In the genomic region with DNA sequence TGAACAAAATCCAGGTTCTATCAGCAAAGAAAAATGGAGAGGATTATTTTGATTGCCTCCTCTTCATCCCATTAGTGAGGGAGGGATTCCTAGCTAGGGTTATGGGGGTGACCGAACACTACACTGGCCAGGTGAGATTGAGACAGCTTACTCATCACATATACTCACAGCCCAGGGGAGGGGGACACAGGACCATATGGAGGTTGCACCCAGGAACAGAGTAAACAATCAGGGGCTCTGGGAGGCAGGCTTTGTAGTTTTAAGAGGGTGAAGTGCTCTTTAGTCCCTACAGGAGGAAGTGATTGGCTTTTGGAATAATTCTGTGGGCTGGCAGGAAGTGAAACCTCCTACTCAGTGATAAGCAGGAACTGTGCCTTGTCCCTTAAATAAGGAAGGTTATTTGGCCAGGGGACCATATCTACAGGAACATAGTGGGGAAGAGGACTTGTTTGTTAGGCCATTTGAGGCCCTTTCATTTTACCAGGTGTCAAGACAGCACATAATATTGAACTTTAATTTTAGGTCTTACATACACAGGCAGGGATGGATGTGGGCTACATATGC, we compare ENCODE assay signal across 14 cellular contexts. TPM values are rescaled to one million over a fixed set of nuclear protein-coding genes. Genes with fewer than 3 reads are reported as not detected.
A peak's percentile ranks its signal among the peaks of the same experiment; 100 is the strongest.
DNase-seq lines count a peak whose midpoint lies in the region; ATAC-seq and TF ChIP-seq lines count a peak whose summit lies in the region.
"Had no signal": no experiment of that assay in that cellular context is flagged by ENCODE, and none has a peak within 500 bp of the region (broad histone marks: within the 10 kb centered on the region; RNA-seq: fewer than 3 reads in every experiment).

No MANE protein-coding gene starts in this region.

- no peak overlapping the region for H3K27ac ChIP-seq in gastroesophageal sphincter
- H3K27ac ChIP-seq in CD4-positive, alpha-beta memory T cell (ENCODE audit: low read depth, low read length): no peak overlapping the region
- H3K27ac ChIP-seq: brain microvascular endothelial cell, SK-N-MC had no signal

- no peak overlapping the region for H3K4me3 Mint-ChIP-seq in activated naive CD4-positive, alpha-beta T cell treated with anti-CD3 and anti-CD28 coated beads, Interleukin-2, amount 50 U/mL, for 24 hours
- no peak overlapping the region for H3K4me3 Mint-ChIP-seq in central memory CD8-positive, alpha-beta T cell
- H3K4me3 Mint-ChIP-seq in stimulated activated memory B cell treated with anti-CD40 and anti-IgM and Interleukin-4, amounts not matched to agents 10 μg/mL and 1 μg/mL and 100 μg/mL, for 72 hours: peak overlapping the region; percentile 13
- no peak overlapping the region for H3K4me3 Mint-ChIP-seq in CD4-positive, alpha-beta memory T cell

- WGBS in gastroesophageal sphincter (ENCODE audit: low coverage in 1 of 2), 2 donors: 88% methylated on average over 1 of the region's 1 CpG; no CpG with 5 or more reads in 1 of the 2 donors

- H3K36me3 ChIP-seq in gastroesophageal sphincter: no peaks in the 10 kb centered on the region
- H3K36me3 ChIP-seq in CD4-positive, alpha-beta memory T cell (ENCODE audit: insufficient read depth, low read length): no peaks in the 10 kb centered on the region
- H3K36me3 ChIP-seq: brain microvascular endothelial cell had no signal

- DNase-seq in activated naive CD4-positive, alpha-beta T cell (lab: John Stamatoyannopoulos, UW): no peak
- DNase-seq in NOMO-1 (lab: John Stamatoyannopoulos, UW; ENCODE audit: unreplicated experiment in 2 of 2): peak; percentile 62 to 82
- DNase-seq in central memory CD8-positive, alpha-beta T cell (ENCODE audit: low spot score in 2 of 2): no peak
- DNase-seq in COLO668 (lab: John Stamatoyannopoulos, UW; ENCODE audit: unreplicated experiment): no peak
- no peak for DNase-seq in CD4-positive, alpha-beta memory T cell
- DNase-seq: ACHN; activated CD4-positive, alpha-beta T cell treated with anti-CD3 and anti-CD28 coated beads, Interleukin-2, amount 50 U/mL, for 1 hour; activated gamma-delta T cell; brain microvascular endothelial cell; DND-41 had no signal

- no peak overlapping the region for H3K4me3 ChIP-seq in gastroesophageal sphincter
- H3K4me3 ChIP-seq in CD4-positive, alpha-beta memory T cell (ENCODE audit: low read length in 2 of 2): no peak overlapping the region
- H3K4me3 ChIP-seq: SK-N-MC had no signal

- no peaks in the 10 kb centered on the region for H3K9me3 ChIP-seq in gastroesophageal sphincter
- H3K9me3 ChIP-seq in CD4-positive, alpha-beta memory T cell (ENCODE audit: control insufficient read depth in 1 of 2, low read length in 2 of 2): no peaks in the 10 kb centered on the region

- peaks cover 20% of the 10 kb centered on the region for H3K4me1 Mint-ChIP-seq in activated naive CD4-positive, alpha-beta T cell treated with anti-CD3 and anti-CD28 coated beads, Interleukin-2, amount 50 U/mL, for 24 hours
- H3K4me1 Mint-ChIP-seq in central memory CD8-positive, alpha-beta T cell: peaks cover 46% of the 10 kb centered on the region
- H3K4me1 Mint-ChIP-seq in stimulated activated memory B cell treated with anti-CD40 and anti-IgM and Interleukin-4, amounts not matched to agents 10 μg/mL and 1 μg/mL and 100 μg/mL, for 72 hours: peaks cover 42% of the 10 kb centered on the region
- peaks cover 18 to 41% (median 29%) of the 10 kb centered on the region in 4 donors for H3K4me1 Mint-ChIP-seq in CD4-positive, alpha-beta memory T cell

- intact Hi-C loops in CD4-positive, alpha-beta memory T cell (cut with micrococcal nuclease): no loop called here

- no peaks in the 10 kb centered on the region for H3K36me3 Mint-ChIP-seq in activated naive CD4-positive, alpha-beta T cell treated with anti-CD3 and anti-CD28 coated beads, Interleukin-2, amount 50 U/mL, for 24 hours
- no peaks in the 10 kb centered on the region for H3K36me3 Mint-ChIP-seq in central memory CD8-positive, alpha-beta T cell (ENCODE audit: insufficient read depth)
- H3K36me3 Mint-ChIP-seq in stimulated activated memory B cell treated with anti-CD40 and anti-IgM and Interleukin-4, amounts not matched to agents 10 μg/mL and 1 μg/mL and 100 μg/mL, for 72 hours: no peaks in the 10 kb centered on the region
- no peaks in the 10 kb centered on the region for H3K36me3 Mint-ChIP-seq in CD4-positive, alpha-beta memory T cell

- TF ChIP-seq CTCF in gastroesophageal sphincter (IDR thresholded peaks at IDR 0.05): no peak

- no peak for TF ChIP-seq EP300 in gastroesophageal sphincter (IDR thresholded peaks at IDR 0.05)

- H3K9me3 Mint-ChIP-seq in activated naive CD4-positive, alpha-beta T cell treated with anti-CD3 and anti-CD28 coated beads, Interleukin-2, amount 50 U/mL, for 24 hours: no peaks in the 10 kb centered on the region
- no peaks in the 10 kb centered on the region for H3K9me3 Mint-ChIP-seq in central memory CD8-positive, alpha-beta T cell
- H3K9me3 Mint-ChIP-seq in stimulated activated memory B cell treated with anti-CD40 and anti-IgM and Interleukin-4, amounts not matched to agents 10 μg/mL and 1 μg/mL and 100 μg/mL, for 72 hours: no peaks in the 10 kb centered on the region
- no peaks in the 10 kb centered on the region for H3K9me3 Mint-ChIP-seq in CD4-positive, alpha-beta memory T cell

- peak overlapping the region; percentile 31 for H3K27ac Mint-ChIP-seq in activated naive CD4-positive, alpha-beta T cell treated with anti-CD3 and anti-CD28 coated beads, Interleukin-2, amount 50 U/mL, for 24 hours
- H3K27ac Mint-ChIP-seq in central memory CD8-positive, alpha-beta T cell (ENCODE audit: low read depth): peak overlapping the region; percentile 48
- peak overlapping the region; percentile 70 for H3K27ac Mint-ChIP-seq in stimulated activated memory B cell treated with anti-CD40 and anti-IgM and Interleukin-4, amounts not matched to agents 10 μg/mL and 1 μg/mL and 100 μg/mL, for 72 hours
- peak overlapping the region in 2 of 7 donors; percentile 32 to 65 for H3K27ac Mint-ChIP-seq in CD4-positive, alpha-beta memory T cell

- H3K27me3 ChIP-seq in gastroesophageal sphincter: no peaks in the 10 kb centered on the region
- no peaks in the 10 kb centered on the region for H3K27me3 ChIP-seq in CD4-positive, alpha-beta memory T cell (ENCODE audit: insufficient read depth, low read length)
- H3K27me3 ChIP-seq: brain microvascular endothelial cell had no signal

- H3K27me3 Mint-ChIP-seq in activated naive CD4-positive, alpha-beta T cell treated with anti-CD3 and anti-CD28 coated beads, Interleukin-2, amount 50 U/mL, for 24 hours: no peaks in the 10 kb centered on the region
- no peaks in the 10 kb centered on the region for H3K27me3 Mint-ChIP-seq in central memory CD8-positive, alpha-beta T cell
- H3K27me3 Mint-ChIP-seq in stimulated activated memory B cell treated with anti-CD40 and anti-IgM and Interleukin-4, amounts not matched to agents 10 μg/mL and 1 μg/mL and 100 μg/mL, for 72 hours: no peaks in the 10 kb centered on the region
- no peaks in the 10 kb centered on the region for H3K27me3 Mint-ChIP-seq in CD4-positive, alpha-beta memory T cell

- peaks cover 0 to 13% (median 0%) of the 10 kb centered on the region in 3 donors for H3K4me1 ChIP-seq in gastroesophageal sphincter
- H3K4me1 ChIP-seq in CD4-positive, alpha-beta memory T cell (ENCODE audit: insufficient read depth, low read length): peaks cover 20% of the 10 kb centered on the region

- CTCF ChIA-PET in CD4-positive, alpha-beta memory T cell (lab: Charles Lee; ENCODE audit: partially characterized antibody): interaction anchor here (0.8 to 6.2 kb wide), 3 partner anchors 10 to 168 kb away, joined by 4 to 44 read pairs (median 16); a partner anchor contains a TSS

- no peak for ATAC-seq in central memory CD8-positive, alpha-beta T cell (replicated peaks; ENCODE audit: extremely low read depth, poor library complexity, severe bottlenecking)
- ATAC-seq in stimulated activated memory B cell treated with anti-CD40 and anti-IgM and Interleukin-4, amounts not matched to agents 10 μg/mL and 1 μg/mL and 100 μg/mL, for 72 hours: peak; percentile 62
- no peak for ATAC-seq in gastroesophageal sphincter

- no peak for TF ChIP-seq POLR2A in gastroesophageal sphincter (IDR thresholded peaks at IDR 0.05)

- POLR2A ChIA-PET in CD4-positive, alpha-beta memory T cell (lab: Charles Lee; ENCODE audit: partially characterized antibody): no interaction called here

RNA-seq across cellular contexts. Expression of a gene that starts 17.5 kb away (rescaled TPM):
- total RNA-seq in gastroesophageal sphincter: 10 to 100 TPM; 13.1 to 17.8 (median 16.3) TPM
- 10 to 100 TPM in 1 of 2 experiments, 1 to 10 TPM in 1; 8.9 to 11.6 TPM for total RNA-seq in CD4-positive, alpha-beta memory T cell
- polyA plus RNA-seq in CD4-positive, alpha-beta memory T cell: 10 to 100 TPM in 1 of 2 donors, 1 to 10 TPM in 1; 6.8 to 15.3 TPM

RNA-seq across cellular contexts. Expression of a gene that starts 40.8 kb away (rescaled TPM):
- total RNA-seq in gastroesophageal sphincter: 100 to 1,000 TPM in 3 of 4 donors, 10 to 100 TPM in 1; 90.1 to 213 (median 146) TPM
- total RNA-seq in CD4-positive, alpha-beta memory T cell: 10 to 100 TPM; 55.0 to 58.6 TPM
- polyA plus RNA-seq in CD4-positive, alpha-beta memory T cell: 100 to 1,000 TPM; 103 to 148 TPM

Comparison
In these comparisons a context has a peak if more than half of its experiments do, and no peak if none do; other contexts are left out.
1. DNase-seq: peak in NOMO-1 (2 of 2); none in activated naive CD4-positive, alpha-beta T cell (0 of 4), central memory CD8-positive, alpha-beta T cell (0 of 2), COLO668 (single experiment) and CD4-positive, alpha-beta memory T cell (0 of 5).